ENCODE assay signal across 9 cellular contexts in the genomic region with DNA sequence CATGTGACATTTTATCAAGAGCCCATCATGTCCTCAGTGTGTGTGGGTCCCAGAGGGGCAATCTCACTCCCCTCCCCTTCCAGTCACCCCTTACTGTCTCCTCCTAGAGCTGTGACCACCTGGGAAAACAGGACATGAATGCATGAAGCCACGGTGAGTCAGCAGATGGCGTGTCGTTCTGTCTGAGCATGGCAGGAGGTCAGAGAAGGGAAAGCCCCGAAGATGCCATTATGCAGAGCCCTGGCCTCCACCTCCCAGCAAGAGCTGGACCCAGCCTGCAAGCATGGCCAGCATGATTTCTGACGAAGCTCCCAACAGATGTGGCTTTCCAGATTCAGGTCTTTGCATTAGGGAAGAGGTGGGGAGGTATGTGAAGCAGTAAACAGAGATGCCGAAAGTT.
A peak's percentile ranks its signal among the peaks of the same experiment; 100 is the strongest.
DNase-seq lines count a peak whose midpoint lies in the region; ATAC-seq, FAIRE-seq and TF ChIP-seq lines count a peak whose summit lies in the region.
"Had no signal": no experiment of that assay in that cellular context is flagged by ENCODE, and none has a peak within 500 bp of the region (broad histone marks: within the 10 kb centered on the region; RNA-seq: fewer than 3 reads in every experiment).

No MANE protein-coding gene starts in this region.

- CTCF ChIA-PET in Panc1 (lab: Charles Lee): no interaction called here

- intact Hi-C loops in Panc1 (cut with micrococcal nuclease; ENCODE audit: unreplicated experiment): loop anchor here (10.0 kb wide), 1 partner anchor 56 kb away; no protein-coding TSS in a partner anchor

- TF ChIP-seq CTCF in Panc1 (IDR thresholded peaks at IDR 0.05): no peak; the same call in 1 of the 2 replicates
- no peak for TF ChIP-seq CTCF in glutamatergic neuron (IDR thresholded peaks at IDR 0.05; ENCODE audit: partially characterized antibody, unreplicated experiment)

- BruUV-seq in Panc1 (replicated peaks; lab: Mats Ljungman, UMichigan): no TSS peak

- no peaks in the 10 kb centered on the region for H3K36me3 Mint-ChIP-seq in glutamatergic neuron (ENCODE audit: unreplicated experiment)

- no peaks in the 10 kb centered on the region for H3K9me3 ChIP-seq in Panc1 (ENCODE audit: control insufficient read depth, insufficient read depth, low read depth, low read length)

- H3K4me1 Mint-ChIP-seq in glutamatergic neuron (ENCODE audit: low read depth, unreplicated experiment): peaks cover 13% of the 10 kb centered on the region

- no peak overlapping the region for H3K4me3 Mint-ChIP-seq in glutamatergic neuron (ENCODE audit: unreplicated experiment)

- H3K4me1 ChIP-seq in Panc1 (ENCODE audit: control insufficient read depth, insufficient read depth, low read length): peaks cover 33% of the 10 kb centered on the region

- H3K4me3 ChIP-seq in Panc1 (ENCODE audit: low read depth in 2 of 2, low read length in 2 of 2): no peak overlapping the region

- in situ Hi-C loops in Panc1 (cut with HindIII; ENCODE audit: low pct_unique_long_range_greater_than_20kb, low sequenced_read_pairs): no loop called here

- DNase-seq in NCI-H748 (lab: John Stamatoyannopoulos, UW; ENCODE audit: unreplicated experiment) (peak; percentile 26), NCI-H748 treated with DMSO at 0.1 percent for 48 hours (lab: John Stamatoyannopoulos, UW) (no peak), Panc1 (ENCODE audit: low read depth, low spot score) (peak; percentile 43), renal cortical epithelial cell (ENCODE audit: low read depth) (peak; percentile 24), glutamatergic neuron (no peak), frontal cortex (ENCODE audit: low spot score in 2 of 2) (no peak)
- DNase-seq: KG1 had no signal

- peaks cover 3% of the 10 kb centered on the region for H3K27me3 Mint-ChIP-seq in glutamatergic neuron (ENCODE audit: unreplicated experiment)

- no peak overlapping the region for H3K27ac Mint-ChIP-seq in glutamatergic neuron (ENCODE audit: unreplicated experiment)

- peaks cover 3% of the 10 kb centered on the region for H3K9me3 Mint-ChIP-seq in glutamatergic neuron (ENCODE audit: unreplicated experiment)

- H3K36me3 ChIP-seq in Panc1 (ENCODE audit: control insufficient read depth, insufficient read depth, low read length): no peaks in the 10 kb centered on the region

- ATAC-seq in HG02870 (IDR thresholded peaks at IDR 0.05; ENCODE audit: unreplicated experiment) (peak; percentile 54), Panc1 (peak; percentile 74), GM18519 (IDR thresholded peaks at IDR 0.05; ENCODE audit: low FRiP score, unreplicated experiment) (no peak)

- peak overlapping the region; percentile 25 for H3K27ac ChIP-seq in Panc1 (ENCODE audit: low read length)

- no peaks in the 10 kb centered on the region for H3K27me3 ChIP-seq in Panc1 (ENCODE audit: control insufficient read depth, insufficient read depth, low read length)

- POLR2A ChIA-PET in Panc1 (lab: Charles Lee): no interaction called here

- no peak for FAIRE-seq in frontal cortex (lab: Jason Lieb, UNC)

Comparison
In these comparisons a context has a peak if more than half of its experiments do, and no peak if none do; other contexts are left out.
1. DNase-seq: peak in NCI-H748 (single experiment), Panc1 (single experiment) and renal cortical epithelial cell (single experiment); none in NCI-H748 treated with DMSO at 0.1 percent for 48 hours (single experiment), glutamatergic neuron (single experiment) and frontal cortex (0 of 2).